ENCODE assay signal across 8 cellular contexts in the genomic region with DNA sequence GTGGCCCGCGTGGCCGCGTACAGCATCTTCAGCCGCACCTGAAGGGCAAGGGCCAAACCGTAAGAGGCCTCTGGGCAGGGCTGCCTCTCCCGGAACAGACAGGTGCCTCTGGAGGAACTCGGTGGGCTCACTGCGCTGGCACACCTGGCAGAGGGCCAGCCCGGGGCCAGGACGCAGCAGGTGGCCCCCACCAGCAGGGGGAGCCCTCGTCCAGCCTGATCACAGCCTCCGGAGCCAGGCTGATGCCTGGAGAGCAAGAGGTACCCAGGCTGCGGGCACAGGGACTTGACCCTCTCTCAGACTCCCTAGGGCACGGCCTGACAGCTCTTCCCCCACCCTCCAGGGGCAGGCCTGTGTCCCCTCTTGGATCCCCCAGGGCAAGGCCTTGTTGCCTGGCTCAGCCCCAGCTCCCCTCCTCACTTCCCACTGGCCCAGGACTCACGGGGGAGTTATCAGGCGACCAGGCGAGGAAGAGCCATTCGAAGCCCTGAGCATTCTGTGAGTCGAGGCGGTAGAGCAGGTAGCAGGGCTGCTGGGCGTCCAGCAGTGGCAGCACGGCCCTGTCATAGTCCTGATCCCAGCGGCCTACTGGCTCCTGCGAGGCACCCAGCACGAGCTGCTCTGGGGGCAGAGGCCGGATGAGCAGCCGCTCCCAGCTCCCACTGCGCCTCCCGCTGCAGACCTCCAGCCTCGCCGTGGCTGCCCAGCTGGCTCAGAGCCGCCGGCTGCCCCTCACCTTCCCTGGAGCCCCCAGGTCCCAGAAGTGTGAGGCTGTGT. TPM values are rescaled to one million over a fixed set of nuclear protein-coding genes. Genes with fewer than 3 reads are reported as not detected.
A peak's percentile ranks its signal among the peaks of the same experiment; 100 is the strongest.
DNase-seq lines count a peak whose midpoint lies in the region; ATAC-seq and TF ChIP-seq lines count a peak whose summit lies in the region.

No MANE protein-coding gene starts in this region.

- DNase-seq in ELR (ENCODE audit: low read depth) (peak; percentile 66), HuH-7.5 (ENCODE audit: low spot score) (peak; percentile 80), T-helper 17 cell (peak; percentile 80 to 93 (median 91)), hepatocyte (ENCODE audit: low spot score) (peak; percentile 80), cerebellar nuclear complex (lab: John Stamatoyannopoulos, UW) (no peak)
- peak; percentile 82 for DNase-seq in activated naive CD8-positive, alpha-beta T cell treated with anti-CD3 and anti-CD28 coated beads, Interleukin-2, amount 50 U/mL, for 16 hours (ENCODE audit: low read depth, low spot score)
- DNase-seq in stimulated activated CD4-positive, alpha-beta T cell treated with anti-CD3 and anti-CD28 coated beads, Interleukin-1b, Interleukin-23, amount 100 ng/mL, for 4 hours (ENCODE audit: low read depth in 2 of 2), result peak; percentile 90 to 92

- H3K27me3 ChIP-seq in hepatocyte, result no peaks in the 10 kb centered on the region

- no peaks in the 10 kb centered on the region for H4K20me1 ChIP-seq in hepatocyte (ENCODE audit: insufficient read depth, poor library complexity, severe bottlenecking)

- H3K4me1 Mint-ChIP-seq in T-helper 17 cell, result peaks cover 33% of the 10 kb centered on the region

- TF ChIP-seq CTCF in hepatocyte (IDR thresholded peaks at IDR 0.05; ENCODE audit: poor library complexity), result peak; percentile 66

- H2AFZ ChIP-seq in hepatocyte, result no peak overlapping the region

- no peaks in the 10 kb centered on the region for H3K27me3 Mint-ChIP-seq in T-helper 17 cell

- H3K4me2 ChIP-seq in hepatocyte, result no peak overlapping the region

- H3K27ac ChIP-seq in hepatocyte, result no peak overlapping the region

- H3K36me3 ChIP-seq in hepatocyte (replicated peaks; ENCODE audit: insufficient read depth, low read depth), result no peaks in the 10 kb centered on the region

- no peaks in the 10 kb centered on the region for H3K9me2 ChIP-seq in hepatocyte (replicated peaks; ENCODE audit: insufficient read depth)

- H3K9me3 ChIP-seq in T-helper 17 cell (ENCODE audit: control insufficient read depth, low read length, poor library complexity, severe bottlenecking) (no peaks in the 10 kb centered on the region), hepatocyte (ENCODE audit: low read depth) (no peaks in the 10 kb centered on the region)

- H3K4me1 ChIP-seq in hepatocyte (ENCODE audit: insufficient read depth), result no peaks in the 10 kb centered on the region

- H3K36me3 Mint-ChIP-seq in T-helper 17 cell (ENCODE audit: low read depth), result peaks cover 2% of the 10 kb centered on the region

- WGBS in hepatocyte (ENCODE audit: low lambda C conversion rate, missing lambda C conversion rate), result 82% methylated on average over 34 of the region's 34 CpGs

- H3K27ac Mint-ChIP-seq in T-helper 17 cell, result peak overlapping the region; percentile 79

- ATAC-seq in T-helper 17 cell, result peak; percentile 87
- ATAC-seq in GM21526 (IDR thresholded peaks at IDR 0.05; ENCODE audit: low FRiP score, unreplicated experiment), result no peak

- H3K79me2 ChIP-seq in hepatocyte, result peaks cover 19% of the 10 kb centered on the region

- no peak overlapping the region for H3K4me3 Mint-ChIP-seq in T-helper 17 cell

- no peak overlapping the region for H3K4me3 ChIP-seq in hepatocyte

RNA-seq across cellular contexts. Expression of a gene that starts 6.2 kb away (rescaled TPM):
- under 1 TPM in 1 of 2 donors, not detected in 1; 0.42 TPM for total RNA-seq in T-helper 17 cell
- not detected in 2 replicates for total RNA-seq in hepatocyte
- not detected in 2 replicates for polyA plus RNA-seq in hepatocyte

RNA-seq across cellular contexts. Expression of a gene that starts 7.3 kb away (rescaled TPM):
- total RNA-seq in T-helper 17 cell (10 to 100 TPM; 44.8 to 48.2 TPM), hepatocyte (52.5 and 59.1 TPM in 2 replicates)
- polyA plus RNA-seq in hepatocyte, result 45.7 and 47.4 TPM in 2 replicates

RNA-seq across cellular contexts. Expression of a gene that starts 13.9 kb away (rescaled TPM):
- 10 to 100 TPM; 43.9 to 58.0 TPM for total RNA-seq in T-helper 17 cell
- total RNA-seq in hepatocyte, result 6.2 and 8.0 TPM in 2 replicates
- polyA plus RNA-seq in hepatocyte, result 8.4 and 10.7 TPM in 2 replicates

RNA-seq across cellular contexts. Expression of a gene that starts 33.7 kb away (rescaled TPM):
- total RNA-seq in T-helper 17 cell (10 to 100 TPM; 14.4 to 15.6 TPM), hepatocyte (81.8 and 85.3 TPM in 2 replicates)
- 90.1 and 91.2 TPM in 2 replicates for polyA plus RNA-seq in hepatocyte

RNA-seq across cellular contexts. Expression of a gene that starts 46.8 kb away (rescaled TPM):
- total RNA-seq in T-helper 17 cell, result 100 to 1,000 TPM; 109 to 114 TPM
- 50.9 and 52.1 TPM in 2 replicates for total RNA-seq in hepatocyte
- polyA plus RNA-seq in hepatocyte, result 20.2 and 24.8 TPM in 2 replicates

Comparison
In these comparisons a context has a peak if more than half of its experiments do, and no peak if none do; other contexts are left out.
1. DNase-seq: peak in ELR (single experiment), HuH-7.5 (single experiment), T-helper 17 cell (3 of 3), activated naive CD8-positive, alpha-beta T cell treated with anti-CD3 and anti-CD28 coated beads, Interleukin-2, amount 50 U/mL, for 16 hours (single experiment), hepatocyte (single experiment) and stimulated activated CD4-positive, alpha-beta T cell treated with anti-CD3 and anti-CD28 coated beads, Interleukin-1b, Interleukin-23, amount 100 ng/mL, for 4 hours (2 of 2); none in cerebellar nuclear complex (0 of 2).